ENCODE assay signal across 10 cellular contexts in genomic region chr5:173757817-173758216, GRCh38.
"Had no signal": no experiment of that assay in that cellular context is flagged by ENCODE, and none has a peak within 500 bp of the region (broad histone marks: within the 10 kb centered on the region; RNA-seq: fewer than 3 reads in every experiment).

No MANE protein-coding gene starts in this region.

- DNase-seq: activated naive CD4-positive, alpha-beta T cell treated with anti-CD3 and anti-CD28 coated beads, Interleukin-2, amount 50 U/mL, for 16 hours; immature natural killer cell; mesendoderm; pancreas; stimulated activated CD4-positive, alpha-beta T cell treated with anti-CD3 and anti-CD28 coated beads, Interleukin-15, amount 100 ng/mL, for 24 hours; stimulated activated CD4-positive, alpha-beta T cell treated with anti-CD3 and anti-CD28 coated beads, Interleukin-4, amount 100 ng/mL, for 24 hours had no signal

- H3K9me3 Mint-ChIP-seq: activated T-helper 2 cell treated with anti-CD3 and anti-CD28 coated beads, Interferon-gamma antibody, Interleukin-2, Interleukin-4, amounts not matched to agents 10 μg/mL and 5 μg/mL and 100 μg/mL, durations not matched to agents 14 hours and 24 hours and 36 hours; immature natural killer cell; stimulated activated naive CD8-positive, alpha-beta T cell treated with anti-CD3 and anti-CD28 coated beads, Interleukin-15, Interleukin-2, amounts not matched to agents 100 ng/mL and 50 ng/mL, for 24 hours had no signal

- H3K4me1 Mint-ChIP-seq: immature natural killer cell had no signal

- H3K27me3 Mint-ChIP-seq: stimulated activated naive CD8-positive, alpha-beta T cell treated with anti-CD3 and anti-CD28 coated beads, Interleukin-15, Interleukin-2, amounts not matched to agents 100 ng/mL and 50 ng/mL, for 24 hours had no signal

- ATAC-seq: activated CD4-positive, CD25-positive, alpha-beta regulatory T cell treated with anti-CD3 and anti-CD28 coated beads, Interleukin-2, amount 50 U/mL, for 24 hours; left lobe of liver; pancreas had no signal

- H3K27ac Mint-ChIP-seq: activated T-helper 2 cell treated with anti-CD3 and anti-CD28 coated beads, Interferon-gamma antibody, Interleukin-2, Interleukin-4, amounts not matched to agents 10 μg/mL and 5 μg/mL and 100 μg/mL, durations not matched to agents 14 hours and 24 hours and 36 hours; immature natural killer cell; stimulated activated naive CD8-positive, alpha-beta T cell treated with anti-CD3 and anti-CD28 coated beads, Interleukin-15, Interleukin-2, amounts not matched to agents 100 ng/mL and 50 ng/mL, for 24 hours had no signal

- H3K4me3 Mint-ChIP-seq: immature natural killer cell; stimulated activated naive CD8-positive, alpha-beta T cell treated with anti-CD3 and anti-CD28 coated beads, Interleukin-15, Interleukin-2, amounts not matched to agents 100 ng/mL and 50 ng/mL, for 24 hours had no signal

- H3K36me3 Mint-ChIP-seq: immature natural killer cell had no signal
